1 cellular context compared by ENCODE assay signal in genomic region chr5:35159370-35159742, GRCh38.
TF ChIP-seq lines count a peak whose summit lies in the region.

No MANE protein-coding gene starts in this region.

TF ChIP-seq in HepG2, 621 proteins besides CTCF, POLR2A, EP300 and RAD21 (continued from another document and continues in another):
- TF ChIP-seq ZBTB26 (CRISPR knock-in tag; IDR thresholded peaks at IDR 0.05; ENCODE audit: borderline replicate concordance), result no peak
- TF ChIP-seq ZNF260 (CRISPR knock-in tag; IDR thresholded peaks at IDR 0.05; ENCODE audit: borderline replicate concordance, low read depth), result no peak
- TF ChIP-seq ZBTB25 (CRISPR knock-in tag; IDR thresholded peaks at IDR 0.05), result no peak
- no peak for TF ChIP-seq SP4 (CRISPR knock-in tag; IDR thresholded peaks at IDR 0.05)
- no peak for TF ChIP-seq ZNF563 (CRISPR knock-in tag; IDR thresholded peaks at IDR 0.05)
- no peak for TF ChIP-seq ZNF770 (CRISPR knock-in tag; IDR thresholded peaks at IDR 0.05)
- no peak for TF ChIP-seq ZHX1 (CRISPR knock-in tag; IDR thresholded peaks at IDR 0.05; ENCODE audit: low read depth)
- no peak for TF ChIP-seq PREB (CRISPR knock-in tag; IDR thresholded peaks at IDR 0.05)
- no peak for TF ChIP-seq CREB1 (IDR thresholded peaks at IDR 0.05)
- TF ChIP-seq CREB1 (CRISPR knock-in tag; IDR thresholded peaks at IDR 0.05), result no peak
- TF ChIP-seq ZNF790 (CRISPR knock-in tag; IDR thresholded peaks at IDR 0.05; ENCODE audit: borderline replicate concordance), result no peak
- no peak for TF ChIP-seq ZBTB4 (CRISPR knock-in tag; IDR thresholded peaks at IDR 0.05; ENCODE audit: borderline replicate concordance)
- no peak for TF ChIP-seq ZNF501 (CRISPR knock-in tag; IDR thresholded peaks at IDR 0.05)
- TF ChIP-seq FOSL2 (CRISPR knock-in tag; IDR thresholded peaks at IDR 0.05), result 0 out of 2 replicates have a peak, but pooled peaks have one; percentile 23
- no peak for TF ChIP-seq NCOR1 (IDR thresholded peaks at IDR 0.05; ENCODE audit: borderline replicate concordance, low read length)
- peak; percentile 67; the same call in 1 of the 2 replicates for TF ChIP-seq IRF2 (CRISPR knock-in tag; IDR thresholded peaks at IDR 0.05)
- TF ChIP-seq ZNF572 (CRISPR knock-in tag; IDR thresholded peaks at IDR 0.05), result no peak
- TF ChIP-seq ATF4 (CRISPR knock-in tag; IDR thresholded peaks at IDR 0.05), result no peak
- peak; percentile 61; the same call in 1 of the 2 replicates for TF ChIP-seq RXRB (CRISPR knock-in tag; IDR thresholded peaks at IDR 0.05; ENCODE audit: borderline replicate concordance)
- TF ChIP-seq ATF6 (CRISPR knock-in tag; conservative IDR thresholded peaks at IDR 0.05), result no peak
- TF ChIP-seq ZNF234 (CRISPR knock-in tag; conservative IDR thresholded peaks at IDR 0.05), result no peak
- TF ChIP-seq CC2D1A (CRISPR knock-in tag; IDR thresholded peaks at IDR 0.05), result no peak
- TF ChIP-seq ARNT2 (CRISPR knock-in tag; IDR thresholded peaks at IDR 0.05; ENCODE audit: low read depth), result no peak
- TF ChIP-seq CHCHD3 (CRISPR knock-in tag; IDR thresholded peaks at IDR 0.05), result no peak
- TF ChIP-seq ZFP82 (CRISPR knock-in tag; IDR thresholded peaks at IDR 0.05; ENCODE audit: borderline replicate concordance), result no peak
- TF ChIP-seq ZNF441 (CRISPR knock-in tag; IDR thresholded peaks at IDR 0.05; ENCODE audit: borderline replicate concordance), result no peak
- TF ChIP-seq ZKSCAN5 (CRISPR knock-in tag; IDR thresholded peaks at IDR 0.05), result no peak
- TF ChIP-seq ZNF709 (CRISPR knock-in tag; IDR thresholded peaks at IDR 0.05), result no peak
- TF ChIP-seq BCL6 (CRISPR knock-in tag; IDR thresholded peaks at IDR 0.05), result peak; percentile 81
- no peak for TF ChIP-seq ZNF850 (CRISPR knock-in tag; conservative IDR thresholded peaks at IDR 0.05)
- no peak; the same call in 1 of the 2 replicates for TF ChIP-seq MTA1 (CRISPR knock-in tag; IDR thresholded peaks at IDR 0.05; ENCODE audit: borderline replicate concordance)
- TF ChIP-seq TAF1 (CRISPR knock-in tag; IDR thresholded peaks at IDR 0.05), result no peak
- TF ChIP-seq NCOA1 (CRISPR knock-in tag; IDR thresholded peaks at IDR 0.05), result no peak
- TF ChIP-seq ADNP (CRISPR knock-in tag; IDR thresholded peaks at IDR 0.05), result no peak
- no peak for TF ChIP-seq TARDBP (CRISPR knock-in tag; IDR thresholded peaks at IDR 0.05)
- TF ChIP-seq ZNF17 (CRISPR knock-in tag; IDR thresholded peaks at IDR 0.05), result no peak
- TF ChIP-seq HNF4A (CRISPR knock-in tag; IDR thresholded peaks at IDR 0.05), result peak; percentile 53
- TF ChIP-seq ZBED4 (CRISPR knock-in tag; IDR thresholded peaks at IDR 0.05; ENCODE audit: borderline replicate concordance), result peak; percentile 40; the same call in 1 of the 2 replicates
- TF ChIP-seq YEATS4 (CRISPR knock-in tag; IDR thresholded peaks at IDR 0.05; ENCODE audit: borderline replicate concordance), result no peak
- TF ChIP-seq ZBTB34 (CRISPR knock-in tag; IDR thresholded peaks at IDR 0.05), result no peak
- TF ChIP-seq CENPBD1 (CRISPR knock-in tag; IDR thresholded peaks at IDR 0.05; ENCODE audit: borderline replicate concordance, low read depth), result no peak
